23 cellular contexts compared by ENCODE assay signal in the genomic region with DNA sequence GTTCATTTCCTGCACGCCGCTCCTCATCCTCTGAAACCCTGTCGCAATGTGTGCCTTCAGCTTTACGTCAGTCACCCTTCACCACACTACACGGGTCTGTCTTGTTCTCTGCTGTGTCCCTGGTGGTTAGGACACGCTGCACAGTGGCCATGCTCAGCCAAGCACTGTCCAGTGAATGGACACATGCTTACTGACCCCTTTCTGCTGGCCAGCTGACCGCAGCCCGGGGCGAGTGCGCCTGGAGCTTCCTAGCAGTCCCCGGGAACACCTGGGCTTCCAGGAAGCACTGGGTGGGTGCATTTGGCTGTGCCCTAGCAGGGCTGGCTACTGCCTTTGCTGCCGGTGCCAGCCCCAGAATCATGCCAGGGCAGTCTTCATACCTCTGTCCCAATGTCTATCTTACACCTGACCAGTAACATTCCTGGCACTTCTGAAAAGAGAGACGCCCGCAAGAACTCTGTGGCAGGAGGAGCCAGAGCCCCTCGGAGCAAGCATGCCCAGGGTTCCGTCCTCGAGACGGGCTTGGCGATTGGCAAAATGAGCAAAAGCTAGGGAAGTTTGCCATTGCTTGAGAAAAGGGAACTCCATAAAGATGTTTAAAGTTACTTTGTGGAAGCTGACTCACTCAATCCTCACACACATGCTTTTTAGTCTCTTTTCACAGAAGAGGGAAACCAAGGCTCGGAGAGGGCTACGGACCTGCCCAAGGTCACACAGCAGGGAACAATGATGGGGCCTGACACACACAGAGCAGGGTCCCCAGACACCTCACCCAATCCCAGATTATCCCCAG. TPM values are rescaled to one million over a fixed set of nuclear protein-coding genes. Genes with fewer than 3 reads are reported as not detected.
"Had no signal": no experiment of that assay in that cellular context is flagged by ENCODE, and none has a peak within 500 bp of the region (broad histone marks: within the 10 kb centered on the region; RNA-seq: fewer than 3 reads in every experiment).

No MANE protein-coding gene starts in this region.

- H3K9me3 Mint-ChIP-seq: activated CD4-positive, alpha-beta memory T cell treated with anti-CD3 and anti-CD28 coated beads, Interleukin-2, amount 10 ng/mL, durations not matched to agents 7 days and 5 days; activated naive CD4-positive, alpha-beta T cell treated with anti-CD3 and anti-CD28 coated beads, Interleukin-2, amount 50 U/mL, for 24 hours; activated T-cell treated with anti-CD3 and anti-CD28 coated beads, Interleukin-2, amount 50 U/mL, for 4 hours; naive thymus-derived CD4-positive, alpha-beta T cell; stimulated activated naive CD8-positive, alpha-beta T cell treated with anti-CD3 and anti-CD28 coated beads, Interleukin-15, amount 100 ng/mL, for 72 hours had no signal

- H3K27ac ChIP-seq: left lung, upper lobe of left lung, VCaP had no signal

- H3K27me3 ChIP-seq: left lung, upper lobe of left lung had no signal

- FAIRE-seq: colon, endometrium had no signal

- H3K4me3 Mint-ChIP-seq: activated CD4-positive, alpha-beta memory T cell treated with anti-CD3 and anti-CD28 coated beads, Interleukin-2, amount 10 ng/mL, durations not matched to agents 7 days and 5 days; activated naive CD4-positive, alpha-beta T cell treated with anti-CD3 and anti-CD28 coated beads, Interleukin-2, amount 50 U/mL, for 24 hours; activated T-cell treated with anti-CD3 and anti-CD28 coated beads, Interleukin-2, amount 50 U/mL, for 4 hours; stimulated activated naive CD8-positive, alpha-beta T cell treated with anti-CD3 and anti-CD28 coated beads, Interleukin-15, amount 100 ng/mL, for 72 hours had no signal

- H3K27ac Mint-ChIP-seq: activated CD4-positive, alpha-beta memory T cell treated with anti-CD3 and anti-CD28 coated beads, Interleukin-2, amount 10 ng/mL, durations not matched to agents 7 days and 5 days; activated naive CD4-positive, alpha-beta T cell treated with anti-CD3 and anti-CD28 coated beads, Interleukin-2, amount 50 U/mL, for 24 hours; naive thymus-derived CD4-positive, alpha-beta T cell; stimulated activated naive CD8-positive, alpha-beta T cell treated with anti-CD3 and anti-CD28 coated beads, Interleukin-15, amount 100 ng/mL, for 72 hours had no signal

- H3K36me3 Mint-ChIP-seq: activated naive CD4-positive, alpha-beta T cell treated with anti-CD3 and anti-CD28 coated beads, Interleukin-2, amount 50 U/mL, for 24 hours; naive thymus-derived CD4-positive, alpha-beta T cell had no signal

- DNase-seq: activated CD4-positive, alpha-beta memory T cell treated with anti-CD3 and anti-CD28 coated beads, Interleukin-2, amount 10 ng/mL, durations not matched to agents 7 days and 5 days; activated CD4-positive, alpha-beta T cell treated with anti-CD3 and anti-CD28 coated beads for 4 hours; activated effector memory CD4-positive, alpha-beta T cell treated with Interleukin-2 at 50 U/mL for 16 hours; activated T-cell treated with anti-CD3 and anti-CD28 coated beads, Interleukin-2, amount 50 U/mL, for 4 hours; amniotic stem cell; islet precursor cell; nucleus accumbens; right cardiac atrium; stimulated activated CD4-positive, alpha-beta T cell treated with anti-CD3 and anti-CD28 coated beads, Interleukin-1b, Interleukin-23, amount 100 ng/mL, for 48 hours; stimulated activated naive CD8-positive, alpha-beta T cell treated with anti-CD3 and anti-CD28 coated beads, Interleukin-15, amount 100 ng/mL, for 72 hours; T-helper 1 cell; upper lobe of left lung had no signal

- H3K27me3 Mint-ChIP-seq: activated CD4-positive, alpha-beta memory T cell treated with anti-CD3 and anti-CD28 coated beads, Interleukin-2, amount 10 ng/mL, durations not matched to agents 7 days and 5 days; activated naive CD4-positive, alpha-beta T cell treated with anti-CD3 and anti-CD28 coated beads, Interleukin-2, amount 50 U/mL, for 24 hours; naive thymus-derived CD4-positive, alpha-beta T cell; stimulated activated naive CD8-positive, alpha-beta T cell treated with anti-CD3 and anti-CD28 coated beads, Interleukin-15, amount 100 ng/mL, for 72 hours had no signal

- ATAC-seq: activated T-cell treated with anti-CD3 and anti-CD28 coated beads, Interleukin-2, amount 50 U/mL, for 4 hours; esophagus mucosa; left lung; mucosa of descending colon; naive thymus-derived CD4-positive, alpha-beta T cell; right cardiac atrium; stimulated activated naive CD8-positive, alpha-beta T cell treated with anti-CD3 and anti-CD28 coated beads, Interleukin-15, amount 100 ng/mL, for 72 hours had no signal

- H3K9me3 ChIP-seq: left lung, mucosa of descending colon, upper lobe of left lung had no signal

- H3K4me3 ChIP-seq: left lung, mucosa of descending colon, upper lobe of left lung had no signal

- H3K36me3 ChIP-seq: left lung, upper lobe of left lung had no signal

RNA-seq across cellular contexts. Expression of a gene that starts 26.2 kb away (rescaled TPM):
- total RNA-seq: activated CD4-positive, alpha-beta memory T cell treated with anti-CD3 and anti-CD28 coated beads, Interleukin-2, amount 10 ng/mL, durations not matched to agents 7 days and 5 days; activated T-cell treated with anti-CD3 and anti-CD28 coated beads, Interleukin-2, amount 50 U/mL, for 4 hours; cardiac septum; esophagus mucosa; left lung; mucosa of descending colon; naive thymus-derived CD4-positive, alpha-beta T cell; posterior vena cava; right cardiac atrium; temporal lobe; upper lobe of left lung had no signal
- polyA plus RNA-seq: naive thymus-derived CD4-positive, alpha-beta T cell; right cardiac atrium had no signal

RNA-seq across cellular contexts. Expression of a gene that starts 32.5 kb away (rescaled TPM):
- total RNA-seq: activated CD4-positive, alpha-beta memory T cell treated with anti-CD3 and anti-CD28 coated beads, Interleukin-2, amount 10 ng/mL, durations not matched to agents 7 days and 5 days; activated T-cell treated with anti-CD3 and anti-CD28 coated beads, Interleukin-2, amount 50 U/mL, for 4 hours; esophagus mucosa; temporal lobe had no signal
- polyA plus RNA-seq: naive thymus-derived CD4-positive, alpha-beta T cell had no signal
